ENCODE assay signal across 1 cellular context in genomic region chr3:130894130-130894872, GRCh38.
TF ChIP-seq lines count a peak whose summit lies in the region.

No MANE protein-coding gene starts in this region.

TF ChIP-seq in H1, 55 proteins besides CTCF, POLR2A, EP300 and RAD21 (continued from another document):
- TF ChIP-seq E2F6 (IDR thresholded peaks at IDR 0.05) (no peak), EGR1 (IDR thresholded peaks at IDR 0.05; ENCODE audit: borderline replicate concordance, low read depth, low read length) (no peak)
